In the genomic region with DNA sequence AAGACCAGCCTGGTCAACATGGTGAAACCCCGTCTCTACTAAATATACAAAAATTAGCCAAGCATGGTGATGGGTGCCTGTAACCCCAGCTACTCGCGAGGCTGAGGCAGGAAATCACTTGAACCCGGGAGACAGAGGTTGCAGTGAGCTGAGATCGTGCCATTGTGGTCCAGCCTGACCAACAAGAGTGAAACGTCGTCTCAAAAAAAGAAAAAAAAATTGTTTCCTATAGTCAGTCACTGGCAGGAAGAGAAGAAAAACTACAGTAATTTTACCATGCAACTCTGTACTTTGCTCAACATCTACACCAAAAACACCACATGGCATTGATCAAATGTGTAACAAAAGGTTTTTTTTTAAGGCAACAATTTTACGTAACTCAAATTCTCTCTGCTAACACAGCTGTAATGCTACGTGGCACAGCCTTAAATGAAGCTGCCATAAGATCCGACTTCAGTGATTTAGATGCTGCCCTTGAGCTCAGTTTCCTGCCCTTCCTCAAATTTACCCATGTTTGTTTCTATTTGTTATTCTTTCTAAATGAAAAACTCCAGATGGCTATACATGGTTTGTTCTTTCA, we compare ENCODE assay signal across 26 cellular contexts. TPM values are rescaled to one million over a fixed set of nuclear protein-coding genes. Genes with fewer than 3 reads are reported as not detected.
DNase-seq lines count a peak whose midpoint lies in the region; ATAC-seq and TF ChIP-seq lines count a peak whose summit lies in the region.
"Had no signal": no experiment of that assay in that cellular context is flagged by ENCODE, and none has a peak within 500 bp of the region (broad histone marks: within the 10 kb centered on the region; RNA-seq: fewer than 3 reads in every experiment).

No MANE protein-coding gene starts in this region.

- peaks cover 31% of the 10 kb centered on the region for H3K36me3 Mint-ChIP-seq in activated naive CD8-positive, alpha-beta T cell treated with anti-CD3 and anti-CD28 coated beads for 36 hours
- H3K36me3 Mint-ChIP-seq in activated naive CD8-positive, alpha-beta T cell treated with anti-CD3 and anti-CD28 coated beads, Interleukin-2, amount 50 U/mL, for 24 hours (ENCODE audit: low read depth), result peaks cover 72% of the 10 kb centered on the region
- H3K36me3 Mint-ChIP-seq in activated CD8-positive, alpha-beta T cell treated with anti-CD3 and anti-CD28 coated beads, Interleukin-2, amount 10 ng/mL, durations not matched to agents 7 days and 5 days (ENCODE audit: low read depth), result peaks cover 72% of the 10 kb centered on the region

- no peak overlapping the region for H2AFZ ChIP-seq in MM.1S (ENCODE audit: low read length)
- H2AFZ ChIP-seq: GM23338 had no signal

- WGBS in aorta, 2 donors, result 62 to 67% methylated on average over 10 of the region's 10 CpGs

- H3K9me3 ChIP-seq in MM.1S (replicated peaks; ENCODE audit: insufficient read depth, low read length), result no peaks in the 10 kb centered on the region
- H3K9me3 ChIP-seq in aorta (ENCODE audit: control insufficient read depth, low read length), result no peaks in the 10 kb centered on the region
- H3K9me3 ChIP-seq: gastrocnemius medialis, ovary, vagina had no signal

- H3K27me3 ChIP-seq in MM.1S (replicated peaks; ENCODE audit: insufficient read depth, low read length) (no peaks in the 10 kb centered on the region), aorta (ENCODE audit: control insufficient read depth in 1 of 2, insufficient read depth in 2 of 2, low read length in 1 of 2) (no peaks in the 10 kb centered on the region)
- H3K27me3 ChIP-seq: cardiac muscle cell, gastrocnemius medialis, ovary, vagina had no signal

- ATAC-seq in activated naive CD8-positive, alpha-beta T cell treated with anti-CD3 and anti-CD28 coated beads, Interleukin-2, amount 50 U/mL, for 24 hours, result no peak
- ATAC-seq in activated CD8-positive, alpha-beta T cell treated with anti-CD3 and anti-CD28 coated beads, Interleukin-2, amount 10 ng/mL, durations not matched to agents 7 days and 5 days, result no peak
- no peak for ATAC-seq in HG02763 (IDR thresholded peaks at IDR 0.05; ENCODE audit: unreplicated experiment)
- no peak for ATAC-seq in HG03469 (IDR thresholded peaks at IDR 0.05; ENCODE audit: unreplicated experiment)
- ATAC-seq in aorta (ENCODE audit: low FRiP score), result no peak
- ATAC-seq: gastrocnemius medialis, GM23338, K562, right cardiac atrium had no signal

- no peak overlapping the region for H3K9ac ChIP-seq in MM.1S (ENCODE audit: low read length)

- H3K4me3 ChIP-seq in MM.1S (ENCODE audit: low read length) (no peak overlapping the region), aorta (ENCODE audit: low read length in 2 of 2) (no peak overlapping the region)
- H3K4me3 ChIP-seq: cardiac muscle cell, gastrocnemius medialis, GM23338, K562, lung, ovary, vagina had no signal

- POLR2A ChIA-PET in activated CD8-positive, alpha-beta T cell treated with anti-CD3 and anti-CD28 coated beads, Interleukin-2, amount 10 ng/mL, durations not matched to agents 7 days and 5 days (lab: Charles Lee), result interaction anchor here (1.0 kb wide), 1 partner anchor 40 kb away, joined by 3 read pairs; the partner anchor contains the start of gene CNOT1

- H3K9me3 Mint-ChIP-seq in activated naive CD8-positive, alpha-beta T cell treated with anti-CD3 and anti-CD28 coated beads for 36 hours, result no peaks in the 10 kb centered on the region
- H3K9me3 Mint-ChIP-seq in activated naive CD8-positive, alpha-beta T cell treated with anti-CD3 and anti-CD28 coated beads, Interleukin-2, amount 50 U/mL, for 24 hours, result no peaks in the 10 kb centered on the region
- H3K9me3 Mint-ChIP-seq in activated CD8-positive, alpha-beta T cell treated with anti-CD3 and anti-CD28 coated beads, Interleukin-2, amount 10 ng/mL, durations not matched to agents 7 days and 5 days (ENCODE audit: insufficient read depth), result no peaks in the 10 kb centered on the region

- peaks cover 24% of the 10 kb centered on the region for H3K4me1 Mint-ChIP-seq in activated naive CD8-positive, alpha-beta T cell treated with anti-CD3 and anti-CD28 coated beads for 36 hours
- peaks cover 17% of the 10 kb centered on the region for H3K4me1 Mint-ChIP-seq in activated naive CD8-positive, alpha-beta T cell treated with anti-CD3 and anti-CD28 coated beads, Interleukin-2, amount 50 U/mL, for 24 hours
- H3K4me1 Mint-ChIP-seq in activated CD8-positive, alpha-beta T cell treated with anti-CD3 and anti-CD28 coated beads, Interleukin-2, amount 10 ng/mL, durations not matched to agents 7 days and 5 days (ENCODE audit: low read depth), result peaks cover 30% of the 10 kb centered on the region
- H3K4me1 Mint-ChIP-seq: GM23338 had no signal

- no peak overlapping the region for H3K4me3 Mint-ChIP-seq in activated naive CD8-positive, alpha-beta T cell treated with anti-CD3 and anti-CD28 coated beads for 36 hours
- H3K4me3 Mint-ChIP-seq in activated naive CD8-positive, alpha-beta T cell treated with anti-CD3 and anti-CD28 coated beads, Interleukin-2, amount 50 U/mL, for 24 hours, result no peak overlapping the region
- H3K4me3 Mint-ChIP-seq in activated CD8-positive, alpha-beta T cell treated with anti-CD3 and anti-CD28 coated beads, Interleukin-2, amount 10 ng/mL, durations not matched to agents 7 days and 5 days, result peak overlapping the region; percentile 22
- H3K4me3 Mint-ChIP-seq: GM23338 had no signal

- no peaks in the 10 kb centered on the region for H3K9me2 ChIP-seq in MM.1S (replicated peaks; ENCODE audit: insufficient read depth, low read length)

- H3K27ac ChIP-seq in MM.1S (ENCODE audit: low read length) (no peak overlapping the region), aorta (ENCODE audit: low read depth in 1 of 2, low read length in 2 of 2) (no peak overlapping the region)
- H3K27ac ChIP-seq: cardiac muscle cell, gastrocnemius medialis, ovary, vagina had no signal

- no peak for DNase-seq in activated naive CD8-positive, alpha-beta T cell treated with anti-CD3 and anti-CD28 coated beads for 36 hours
- no peak for DNase-seq in activated naive CD8-positive, alpha-beta T cell treated with anti-CD3 and anti-CD28 coated beads, Interleukin-2, amount 50 U/mL, for 24 hours
- DNase-seq in activated CD8-positive, alpha-beta T cell treated with anti-CD3 and anti-CD28 coated beads, Interleukin-2, amount 10 ng/mL, durations not matched to agents 7 days and 5 days, result no peak
- DNase-seq in left kidney (ENCODE audit: low read depth, low spot score) (peak; percentile 51), MM.1S (no peak), aorta (no peak)
- DNase-seq: ACHN; activated effector memory CD4-positive, alpha-beta T cell treated with Interleukin-2 at 50 U/mL for 16 hours; amniotic stem cell; dermis blood vessel endothelial cell; DMS79; gastrocnemius medialis; kidney; MV-4-11; NCI-H187; NCI-H82; ovary; right cardiac atrium; SHP77 had no signal

- peak overlapping the region; percentile 34 for H3K27ac Mint-ChIP-seq in activated naive CD8-positive, alpha-beta T cell treated with anti-CD3 and anti-CD28 coated beads for 36 hours
- H3K27ac Mint-ChIP-seq in activated naive CD8-positive, alpha-beta T cell treated with anti-CD3 and anti-CD28 coated beads, Interleukin-2, amount 50 U/mL, for 24 hours, result no peak overlapping the region
- H3K27ac Mint-ChIP-seq in activated CD8-positive, alpha-beta T cell treated with anti-CD3 and anti-CD28 coated beads, Interleukin-2, amount 10 ng/mL, durations not matched to agents 7 days and 5 days, result peak overlapping the region; percentile 72
- H3K27ac Mint-ChIP-seq: GM23338 had no signal

- H3K79me2 ChIP-seq in MM.1S (ENCODE audit: low read length), result peaks cover 81% of the 10 kb centered on the region

- CTCF ChIA-PET in activated CD8-positive, alpha-beta T cell treated with anti-CD3 and anti-CD28 coated beads, Interleukin-2, amount 10 ng/mL, durations not matched to agents 7 days and 5 days (lab: Charles Lee), result interaction anchor here (1.1 kb wide), 1 partner anchor 12 kb away, joined by 3 read pairs; no protein-coding TSS in a partner anchor

- no peak overlapping the region for H3K4me2 ChIP-seq in MM.1S (ENCODE audit: low read depth, low read length)
- H3K4me2 ChIP-seq: GM23338 had no signal

- TF ChIP-seq CTCF in MM.1S (IDR thresholded peaks at IDR 0.05; ENCODE audit: low read length), result no peak

- intact Hi-C loops in aorta (cut with DNase I), result loop anchor here in 1 of 2 donors (10.0 kb wide), 1 partner anchor 55 kb away; no protein-coding TSS in a partner anchor

- no peaks in the 10 kb centered on the region for H3K27me3 Mint-ChIP-seq in activated naive CD8-positive, alpha-beta T cell treated with anti-CD3 and anti-CD28 coated beads for 36 hours
- H3K27me3 Mint-ChIP-seq in activated naive CD8-positive, alpha-beta T cell treated with anti-CD3 and anti-CD28 coated beads, Interleukin-2, amount 50 U/mL, for 24 hours, result no peaks in the 10 kb centered on the region
- no peaks in the 10 kb centered on the region for H3K27me3 Mint-ChIP-seq in activated CD8-positive, alpha-beta T cell treated with anti-CD3 and anti-CD28 coated beads, Interleukin-2, amount 10 ng/mL, durations not matched to agents 7 days and 5 days (ENCODE audit: low read depth)

- H3K4me1 ChIP-seq in MM.1S (ENCODE audit: low read length), result no peaks in the 10 kb centered on the region
- H3K4me1 ChIP-seq in aorta (ENCODE audit: control insufficient read depth in 1 of 2, insufficient read depth in 2 of 2, low read length in 2 of 2), result no peaks in the 10 kb centered on the region
- H3K4me1 ChIP-seq: vagina had no signal

- H4K20me1 ChIP-seq in MM.1S (ENCODE audit: insufficient read depth, low read length), result no peaks in the 10 kb centered on the region

- H3F3A ChIP-seq in MM.1S (ENCODE audit: insufficient read depth, low read length), result 0 out of 2 replicates have a peak, but pooled peaks cover 7% of the 10 kb centered on the region

- H3K36me3 ChIP-seq in MM.1S (replicated peaks; ENCODE audit: insufficient read depth, low read length), result peaks cover 14% of the 10 kb centered on the region; the same call in 1 of the 2 replicates
- peaks cover 5 to 6% of the 10 kb centered on the region in 2 donors for H3K36me3 ChIP-seq in aorta (ENCODE audit: control insufficient read depth in 1 of 2, insufficient read depth in 2 of 2, low read length in 1 of 2)
- H3K36me3 ChIP-seq: ovary had no signal

RNA-seq across cellular contexts. Expression of gene CNOT1, which starts 40.2 kb away (rescaled TPM):
- total RNA-seq in activated naive CD8-positive, alpha-beta T cell treated with anti-CD3 and anti-CD28 coated beads for 36 hours, result 100 to 1,000 TPM; 295 to 317 TPM
- 100 to 1,000 TPM; 262 TPM for total RNA-seq in activated CD8-positive, alpha-beta T cell treated with anti-CD3 and anti-CD28 coated beads, Interleukin-2, amount 10 ng/mL, durations not matched to agents 7 days and 5 days
- total RNA-seq in aorta, result 100 to 1,000 TPM; 103 to 124 TPM
- polyA plus RNA-seq in aorta, result 10 to 100 TPM; 32.6 to 53.5 TPM
